In the genomic region with DNA sequence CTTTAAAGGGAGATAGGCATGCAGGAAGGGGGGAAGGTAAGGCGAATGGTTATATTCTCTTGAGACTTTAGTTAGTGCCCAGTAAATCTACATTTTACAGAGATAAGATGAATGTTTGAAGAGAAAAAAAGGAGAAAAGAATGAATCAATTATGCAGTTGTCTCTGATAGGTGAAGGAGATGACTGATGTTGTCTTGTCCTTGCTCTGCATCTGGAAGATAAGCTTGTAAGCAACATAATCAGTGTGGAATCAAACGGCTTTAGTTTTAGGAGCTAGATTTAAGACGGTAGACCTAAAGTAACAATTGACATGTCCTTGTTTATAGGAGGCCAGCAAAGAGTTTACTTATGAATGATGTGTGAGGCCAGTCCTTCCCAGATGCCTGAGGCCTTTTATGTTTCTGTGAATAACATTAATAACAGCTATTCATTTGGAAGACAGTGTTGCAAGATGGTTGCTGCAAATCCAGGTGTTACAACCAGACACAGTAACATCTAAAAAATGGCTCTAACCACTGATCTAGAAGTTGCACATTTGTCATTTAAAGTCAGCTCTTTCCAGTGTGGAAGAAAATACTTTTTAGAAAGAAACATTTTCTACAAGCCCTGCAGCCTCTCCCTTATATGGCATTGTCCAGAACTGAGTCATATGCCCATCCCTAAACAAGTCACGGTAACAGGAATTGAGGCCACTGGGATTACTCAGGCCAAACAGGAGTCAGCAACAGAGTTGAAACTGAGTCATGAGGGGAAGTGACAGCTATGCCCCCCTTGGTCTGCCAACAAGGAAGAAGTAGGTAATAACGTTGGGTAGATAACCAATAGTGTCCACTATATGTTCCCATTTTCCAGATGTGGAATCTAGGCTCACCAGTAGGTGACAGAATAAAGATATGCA, we compare ENCODE assay signal across 1 cellular context.
TF ChIP-seq lines count a peak whose summit lies in the region.

No MANE protein-coding gene starts in this region.

TF ChIP-seq in K562, 482 proteins besides CTCF, POLR2A, EP300 and RAD21 (continued from another document):
- TF ChIP-seq, protein P1, sequence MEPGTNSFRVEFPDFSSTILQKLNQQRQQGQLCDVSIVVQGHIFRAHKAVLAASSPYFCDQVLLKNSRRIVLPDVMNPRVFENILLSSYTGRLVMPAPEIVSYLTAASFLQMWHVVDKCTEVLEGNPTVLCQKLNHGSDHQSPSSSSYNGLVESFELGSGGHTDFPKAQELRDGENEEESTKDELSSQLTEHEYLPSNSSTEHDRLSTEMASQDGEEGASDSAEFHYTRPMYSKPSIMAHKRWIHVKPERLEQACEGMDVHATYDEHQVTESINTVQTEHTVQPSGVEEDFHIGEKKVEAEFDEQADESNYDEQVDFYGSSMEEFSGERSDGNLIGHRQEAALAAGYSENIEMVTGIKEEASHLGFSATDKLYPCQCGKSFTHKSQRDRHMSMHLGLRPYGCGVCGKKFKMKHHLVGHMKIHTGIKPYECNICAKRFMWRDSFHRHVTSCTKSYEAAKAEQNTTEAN (CRISPR knock-in tag; IDR thresholded peaks at IDR 0.05): no peak
- TF ChIP-seq, protein P2, sequence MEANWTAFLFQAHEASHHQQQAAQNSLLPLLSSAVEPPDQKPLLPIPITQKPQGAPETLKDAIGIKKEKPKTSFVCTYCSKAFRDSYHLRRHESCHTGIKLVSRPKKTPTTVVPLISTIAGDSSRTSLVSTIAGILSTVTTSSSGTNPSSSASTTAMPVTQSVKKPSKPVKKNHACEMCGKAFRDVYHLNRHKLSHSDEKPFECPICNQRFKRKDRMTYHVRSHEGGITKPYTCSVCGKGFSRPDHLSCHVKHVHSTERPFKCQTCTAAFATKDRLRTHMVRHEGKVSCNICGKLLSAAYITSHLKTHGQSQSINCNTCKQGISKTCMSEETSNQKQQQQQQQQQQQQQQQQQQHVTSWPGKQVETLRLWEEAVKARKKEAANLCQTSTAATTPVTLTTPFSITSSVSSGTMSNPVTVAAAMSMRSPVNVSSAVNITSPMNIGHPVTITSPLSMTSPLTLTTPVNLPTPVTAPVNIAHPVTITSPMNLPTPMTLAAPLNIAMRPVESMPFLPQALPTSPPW (CRISPR knock-in tag; IDR thresholded peaks at IDR 0.05): peak; percentile 39; the same call in 1 of the 2 replicates
- TF ChIP-seq ARID1B (IDR thresholded peaks at IDR 0.05) (peak; percentile 72), TEAD4 (IDR thresholded peaks at IDR 0.05; ENCODE audit: low read length) (peak; percentile 70), TEAD4 (CRISPR knock-in tag; IDR thresholded peaks at IDR 0.05; ENCODE audit: borderline replicate concordance) (no peak), ZNF584 (CRISPR knock-in tag; IDR thresholded peaks at IDR 0.05; ENCODE audit: low read depth) (no peak), ELF2 (CRISPR knock-in tag; IDR thresholded peaks at IDR 0.05) (no peak), ZFX (CRISPR knock-in tag; IDR thresholded peaks at IDR 0.05) (no peak), RCOR1 (IDR thresholded peaks at IDR 0.05; ENCODE audit: borderline replicate concordance in 1 of 2, low read depth in 2 of 2, low read length in 2 of 2) (peak in 1 of 2 experiments; percentile 47; a peak in 1 of 4 replicates), PML (IDR thresholded peaks at IDR 0.05; ENCODE audit: low read length) (peak; percentile 31; the same call in 1 of the 2 replicates), TAL1 (IDR thresholded peaks at IDR 0.05) (peak; percentile 59), TCF3 (CRISPR knock-in tag; IDR thresholded peaks at IDR 0.05) (peak; percentile 52; the same call in 1 of the 2 replicates), MAZ (CRISPR knock-in tag; conservative IDR thresholded peaks at IDR 0.05 in 1 of 2, IDR thresholded peaks at IDR 0.05 in 1 of 2) (no peak), KLF16 (IDR thresholded peaks at IDR 0.05) (peak; percentile 28; the same call in 1 of the 2 replicates), RFX7 (CRISPR knock-in tag; IDR thresholded peaks at IDR 0.05) (no peak)
- TF ChIP-seq, protein P3, sequence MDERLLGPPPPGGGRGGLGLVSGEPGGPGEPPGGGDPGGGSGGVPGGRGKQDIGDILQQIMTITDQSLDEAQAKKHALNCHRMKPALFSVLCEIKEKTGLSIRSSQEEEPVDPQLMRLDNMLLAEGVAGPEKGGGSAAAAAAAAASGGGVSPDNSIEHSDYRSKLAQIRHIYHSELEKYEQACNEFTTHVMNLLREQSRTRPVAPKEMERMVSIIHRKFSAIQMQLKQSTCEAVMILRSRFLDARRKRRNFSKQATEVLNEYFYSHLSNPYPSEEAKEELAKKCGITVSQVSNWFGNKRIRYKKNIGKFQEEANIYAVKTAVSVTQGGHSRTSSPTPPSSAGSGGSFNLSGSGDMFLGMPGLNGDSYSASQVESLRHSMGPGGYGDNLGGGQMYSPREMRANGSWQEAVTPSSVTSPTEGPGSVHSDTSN (CRISPR knock-in tag; IDR thresholded peaks at IDR 0.05; ENCODE audit: low read depth): no peak
- TF ChIP-seq, protein P3 (tag; conservative IDR thresholded peaks at IDR 0.05; ENCODE audit: low read depth): peak; percentile 89
